2 cellular contexts compared by ENCODE assay signal in the genomic region with DNA sequence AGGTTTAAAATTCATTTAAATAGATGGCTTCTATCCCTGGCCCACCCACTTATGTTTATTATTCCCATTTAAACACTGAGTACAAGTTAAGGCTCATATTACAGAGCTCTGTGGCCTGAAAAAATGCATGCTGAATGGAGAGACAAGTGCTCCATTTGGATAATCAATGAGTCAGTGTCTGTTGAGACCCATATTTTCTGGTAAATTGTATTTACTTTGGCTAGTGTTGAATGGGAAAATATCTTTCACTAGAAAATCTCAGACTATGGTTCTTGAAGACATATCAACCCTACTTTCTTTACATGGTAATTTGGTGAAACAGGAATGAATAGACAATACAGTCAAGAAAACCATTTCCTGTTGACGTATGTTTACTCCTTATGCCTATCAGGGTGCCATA.
TF ChIP-seq lines count a peak whose summit lies in the region.

No MANE protein-coding gene starts in this region.

TF ChIP-seq in SK-N-SH treated with all-trans-retinoic acid at 6 μM for 48 hours, 23 proteins besides CTCF, POLR2A, EP300 and RAD21 (continued from another document):
- TF ChIP-seq, protein P1, sequence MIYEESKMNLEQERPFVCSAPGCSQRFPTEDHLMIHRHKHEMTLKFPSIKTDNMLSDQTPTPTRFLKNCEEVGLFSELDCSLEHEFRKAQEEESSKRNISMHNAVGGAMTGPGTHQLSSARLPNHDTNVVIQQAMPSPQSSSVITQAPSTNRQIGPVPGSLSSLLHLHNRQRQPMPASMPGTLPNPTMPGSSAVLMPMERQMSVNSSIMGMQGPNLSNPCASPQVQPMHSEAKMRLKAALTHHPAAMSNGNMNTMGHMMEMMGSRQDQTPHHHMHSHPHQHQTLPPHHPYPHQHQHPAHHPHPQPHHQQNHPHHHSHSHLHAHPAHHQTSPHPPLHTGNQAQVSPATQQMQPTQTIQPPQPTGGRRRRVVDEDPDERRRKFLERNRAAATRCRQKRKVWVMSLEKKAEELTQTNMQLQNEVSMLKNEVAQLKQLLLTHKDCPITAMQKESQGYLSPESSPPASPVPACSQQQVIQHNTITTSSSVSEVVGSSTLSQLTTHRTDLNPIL (CRISPR knock-in tag; IDR thresholded peaks at IDR 0.05; ENCODE audit: low read depth), result peak; percentile 47; the same call in 1 of the 2 replicates
- TF ChIP-seq, protein P2, sequence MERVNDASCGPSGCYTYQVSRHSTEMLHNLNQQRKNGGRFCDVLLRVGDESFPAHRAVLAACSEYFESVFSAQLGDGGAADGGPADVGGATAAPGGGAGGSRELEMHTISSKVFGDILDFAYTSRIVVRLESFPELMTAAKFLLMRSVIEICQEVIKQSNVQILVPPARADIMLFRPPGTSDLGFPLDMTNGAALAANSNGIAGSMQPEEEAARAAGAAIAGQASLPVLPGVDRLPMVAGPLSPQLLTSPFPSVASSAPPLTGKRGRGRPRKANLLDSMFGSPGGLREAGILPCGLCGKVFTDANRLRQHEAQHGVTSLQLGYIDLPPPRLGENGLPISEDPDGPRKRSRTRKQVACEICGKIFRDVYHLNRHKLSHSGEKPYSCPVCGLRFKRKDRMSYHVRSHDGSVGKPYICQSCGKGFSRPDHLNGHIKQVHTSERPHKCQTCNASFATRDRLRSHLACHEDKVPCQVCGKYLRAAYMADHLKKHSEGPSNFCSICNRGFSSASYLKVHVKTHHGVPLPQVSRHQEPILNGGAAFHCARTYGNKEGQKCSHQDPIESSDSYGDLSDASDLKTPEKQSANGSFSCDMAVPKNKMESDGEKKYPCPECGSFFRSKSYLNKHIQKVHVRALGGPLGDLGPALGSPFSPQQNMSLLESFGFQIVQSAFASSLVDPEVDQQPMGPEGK (CRISPR knock-in tag; IDR thresholded peaks at IDR 0.05; ENCODE audit: borderline replicate concordance), result peak; percentile 33; the same call in 1 of the 2 replicates
- TF ChIP-seq ISL1 (CRISPR knock-in tag; IDR thresholded peaks at IDR 0.05), result peak; percentile 87
- no peak for TF ChIP-seq CSDC2 (CRISPR knock-in tag; IDR thresholded peaks at IDR 0.05)
- no peak for TF ChIP-seq GLIS3 (CRISPR knock-in tag; IDR thresholded peaks at IDR 0.05)
- TF ChIP-seq ZFP30 (CRISPR knock-in tag; IDR thresholded peaks at IDR 0.05), result no peak
TF ChIP-seq in SK-N-SH treated with all-trans-retinoic acid at 6 μM for 48 hours: peak in this region for 3.

TF ChIP-seq in SK-N-SH, 30 proteins besides CTCF, POLR2A, EP300 and RAD21 (continued from another document):
- TF ChIP-seq, protein P3, sequence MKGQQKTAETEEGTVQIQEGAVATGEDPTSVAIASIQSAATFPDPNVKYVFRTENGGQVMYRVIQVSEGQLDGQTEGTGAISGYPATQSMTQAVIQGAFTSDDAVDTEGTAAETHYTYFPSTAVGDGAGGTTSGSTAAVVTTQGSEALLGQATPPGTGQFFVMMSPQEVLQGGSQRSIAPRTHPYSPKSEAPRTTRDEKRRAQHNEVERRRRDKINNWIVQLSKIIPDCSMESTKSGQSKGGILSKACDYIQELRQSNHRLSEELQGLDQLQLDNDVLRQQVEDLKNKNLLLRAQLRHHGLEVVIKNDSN (IDR thresholded peaks at IDR 0.05; ENCODE audit: borderline replicate concordance, low read depth), result no peak
- no peak for TF ChIP-seq RFX5 (IDR thresholded peaks at IDR 0.05; ENCODE audit: low read length)
- no peak for TF ChIP-seq SMC3 (IDR thresholded peaks at IDR 0.05; ENCODE audit: low read depth, low read length)
- no peak for TF ChIP-seq NFIC (IDR thresholded peaks at IDR 0.05; ENCODE audit: borderline replicate concordance)
